In the genomic region with DNA sequence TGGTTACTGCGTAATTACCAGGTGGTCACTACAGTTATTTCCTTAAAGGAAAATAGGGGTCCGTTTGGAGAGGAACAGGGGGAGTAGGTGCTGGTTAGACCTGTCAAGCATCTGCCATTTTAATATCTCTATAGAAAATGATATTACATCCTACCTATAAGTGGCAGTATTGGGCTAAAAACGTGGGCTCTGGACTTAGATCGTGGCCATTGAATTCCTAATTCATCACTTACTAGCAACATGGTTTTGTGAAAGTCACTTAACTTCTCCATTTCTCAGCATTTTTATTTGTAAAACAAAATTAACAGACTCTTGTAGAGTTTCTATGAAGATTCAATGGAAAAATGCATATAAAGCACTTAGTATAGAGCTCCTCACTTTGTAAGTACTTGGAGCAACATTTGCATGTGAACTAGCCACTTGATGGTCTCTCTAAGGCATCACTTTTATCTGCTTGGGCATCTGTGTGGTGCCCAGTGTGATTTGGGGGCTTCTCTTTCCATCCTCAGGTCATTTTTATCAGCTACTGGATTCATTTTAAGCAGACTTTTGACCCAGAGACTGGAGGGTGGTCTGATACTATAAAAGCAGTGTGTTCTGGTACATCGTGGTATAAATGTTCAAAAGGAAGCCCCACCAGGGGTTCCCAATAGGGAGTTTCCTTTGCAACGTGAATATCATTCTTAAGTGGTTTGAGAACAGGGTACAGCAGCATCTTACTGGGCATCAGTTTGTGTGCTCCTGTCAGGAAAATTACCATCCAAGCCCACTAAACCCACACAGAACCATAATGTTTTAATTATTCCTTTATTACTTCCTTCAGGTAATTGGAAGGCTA, we compare ENCODE assay signal across 9 cellular contexts. TPM values are rescaled to one million over a fixed set of nuclear protein-coding genes. Genes with fewer than 3 reads are reported as not detected.
A peak's percentile ranks its signal among the peaks of the same experiment; 100 is the strongest.
DNase-seq lines count a peak whose midpoint lies in the region; ATAC-seq and TF ChIP-seq lines count a peak whose summit lies in the region.
"Had no signal": no experiment of that assay in that cellular context is flagged by ENCODE, and none has a peak within 500 bp of the region (broad histone marks: within the 10 kb centered on the region; RNA-seq: fewer than 3 reads in every experiment).

No MANE protein-coding gene starts in this region.

- H3K9me3 ChIP-seq in colonic mucosa: no peaks in the 10 kb centered on the region
- H3K9me3 ChIP-seq: HAP-1 had no signal

- H3K27ac ChIP-seq in colonic mucosa: no peak overlapping the region

- intact Hi-C loops in colonic mucosa (cut with DNase I): loop anchor here (5.0 to 10.0 kb wide), 3 partner anchors 204 to 469 kb away; a partner anchor contains a TSS

- H3K4me3 Mint-ChIP-seq in nephron: no peak overlapping the region

- no peak overlapping the region for H3K4me3 ChIP-seq in colonic mucosa
- H3K4me3 ChIP-seq: HAP-1 had no signal

- ATAC-seq in GM19023 (IDR thresholded peaks at IDR 0.05; ENCODE audit: unreplicated experiment) (peak; percentile 64), HG03432 (IDR thresholded peaks at IDR 0.05; ENCODE audit: unreplicated experiment) (peak; percentile 90), HG02884 (IDR thresholded peaks at IDR 0.05; ENCODE audit: unreplicated experiment) (no peak)

- H3K9me3 Mint-ChIP-seq in nephron: no peaks in the 10 kb centered on the region

- DNase-seq in AG09319 (ENCODE audit: extremely low read depth, low read depth) (peak; percentile 40), NCI-H774 (lab: John Stamatoyannopoulos, UW) (peak; percentile 48), colonic mucosa (no peak)
- no peak for DNase-seq in stimulated activated CD4-positive, alpha-beta T cell treated with anti-CD3 and anti-CD28 coated beads, Interleukin-12 subunit alpha, Interleukin-12 subunit beta, amount 100 ng/mL, for 4 hours

- no peak overlapping the region for H3K9ac ChIP-seq in colonic mucosa (ENCODE audit: low read depth in 2 of 2, low read length in 2 of 2)

- no peaks in the 10 kb centered on the region for H3K4me1 ChIP-seq in colonic mucosa
- H3K4me1 ChIP-seq: HAP-1 had no signal

- H3K4me1 Mint-ChIP-seq in nephron: peaks cover 5% of the 10 kb centered on the region

- no peak overlapping the region for H3K27ac Mint-ChIP-seq in nephron

- no peaks in the 10 kb centered on the region for H3K27me3 ChIP-seq in colonic mucosa

- TF ChIP-seq CTCF in AG09319 (IDR thresholded peaks at IDR 0.05; ENCODE audit: low read depth, low read length) (peak; percentile 45), colonic mucosa (IDR thresholded peaks at IDR 0.05) (peak; percentile 35), nephron (IDR thresholded peaks at IDR 0.05; ENCODE audit: unreplicated experiment in 3 of 3) (peak; percentile 38 to 47 (median 43))

- H3K36me3 Mint-ChIP-seq in nephron (ENCODE audit: low read depth): no peaks in the 10 kb centered on the region

- no peaks in the 10 kb centered on the region for H3K36me3 ChIP-seq in colonic mucosa
- H3K36me3 ChIP-seq: HAP-1 had no signal

- H3K27me3 Mint-ChIP-seq in nephron (ENCODE audit: low read depth): no peaks in the 10 kb centered on the region

RNA-seq across cellular contexts. Expression of a gene that starts 42.7 kb away (rescaled TPM):
- total RNA-seq in colonic mucosa: 10 to 100 TPM; 13.8 to 38.9 TPM

Comparison
In these comparisons a context has a peak if more than half of its experiments do, and no peak if none do; other contexts are left out.
1. DNase-seq: peak in AG09319 (single experiment) and NCI-H774 (single experiment); none in colonic mucosa (single experiment) and stimulated activated CD4-positive, alpha-beta T cell treated with anti-CD3 and anti-CD28 coated beads, Interleukin-12 subunit alpha, Interleukin-12 subunit beta, amount 100 ng/mL, for 4 hours (single experiment).
2. Peak in every context shown above with its lines, with median percentiles within 50 percentile points of each other: CTCF ChIP-seq.